15 cellular contexts compared by ENCODE assay signal in genomic region chr1:87940410-87940809, GRCh38.
"Had no signal": no experiment of that assay in that cellular context is flagged by ENCODE, and none has a peak within 500 bp of the region (broad histone marks: within the 10 kb centered on the region; RNA-seq: fewer than 3 reads in every experiment).

No MANE protein-coding gene starts in this region.

- H3K27ac ChIP-seq: brain microvascular endothelial cell, ovary, stomach had no signal

- H3K27me3 ChIP-seq: brain microvascular endothelial cell, ovary, stomach, testis had no signal

- DNase-seq: activated naive CD4-positive, alpha-beta T cell; anterior cingulate cortex; brain microvascular endothelial cell; cerebellar nuclear complex; effector CD8-positive, alpha-beta T cell; head of caudate nucleus; immature natural killer cell; ovary; stimulated activated CD4-positive, alpha-beta T cell treated with anti-CD3 and anti-CD28 coated beads, Interleukin-2, amount 100 ng/mL, for 24 hours; stomach; T-helper 9 cell; testis had no signal

- H3K36me3 Mint-ChIP-seq: immature natural killer cell had no signal

- H3K4me3 Mint-ChIP-seq: activated T-helper 1 cell treated with anti-CD3 and anti-CD28 coated beads, Interleukin-12 subunit alpha, Interleukin-12 subunit beta, Interleukin-2, Interleukin-4 antibody, amounts not matched to agents 30 ng/mL and 10 ng/mL and 1 ng/mL, durations not matched to agents 14 hours and 24 hours and 36 hours; immature natural killer cell had no signal

- H3K4me3 ChIP-seq: ovary, stomach, testis had no signal

- H3K36me3 ChIP-seq: brain microvascular endothelial cell, ovary, stomach had no signal

- ATAC-seq: activated CD4-positive, CD25-positive, alpha-beta regulatory T cell treated with anti-CD3 and anti-CD28 coated beads, Interleukin-2, amount 50 U/mL, for 24 hours; sciatic nerve had no signal

- H3K9me3 ChIP-seq: ovary, stomach, testis had no signal

- H3K27ac Mint-ChIP-seq: activated T-helper 1 cell treated with anti-CD3 and anti-CD28 coated beads, Interleukin-12 subunit alpha, Interleukin-12 subunit beta, Interleukin-2, Interleukin-4 antibody, amounts not matched to agents 30 ng/mL and 10 ng/mL and 1 ng/mL, durations not matched to agents 14 hours and 24 hours and 36 hours; immature natural killer cell had no signal

- H3K4me1 ChIP-seq: stomach, testis had no signal

- H3K4me1 Mint-ChIP-seq: immature natural killer cell had no signal

- H3K9me3 Mint-ChIP-seq: activated T-helper 1 cell treated with anti-CD3 and anti-CD28 coated beads, Interleukin-12 subunit alpha, Interleukin-12 subunit beta, Interleukin-2, Interleukin-4 antibody, amounts not matched to agents 30 ng/mL and 10 ng/mL and 1 ng/mL, durations not matched to agents 14 hours and 24 hours and 36 hours had no signal
